1 cellular context compared by ENCODE assay signal in the genomic region with DNA sequence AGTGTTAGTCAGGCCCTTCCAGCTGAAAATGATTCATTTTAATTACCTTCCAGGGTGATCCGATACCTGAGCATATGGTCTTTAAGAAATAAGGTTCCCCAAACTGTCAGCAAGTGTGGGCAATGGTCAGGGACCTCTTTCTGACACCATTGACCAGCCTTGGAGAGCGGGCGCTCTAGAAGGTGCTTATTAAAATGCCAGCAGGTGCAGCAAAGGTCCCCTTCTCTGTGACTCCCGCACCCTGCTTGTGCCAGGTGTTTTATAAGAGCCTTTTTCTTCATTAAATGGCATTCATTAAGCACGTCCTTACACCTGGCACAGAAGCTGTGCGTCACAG.
TF ChIP-seq lines count a peak whose summit lies in the region.

No MANE protein-coding gene starts in this region.

TF ChIP-seq in SK-N-SH, 30 proteins besides CTCF, POLR2A, EP300 and RAD21 (continued from another document):
- TF ChIP-seq, protein P1, sequence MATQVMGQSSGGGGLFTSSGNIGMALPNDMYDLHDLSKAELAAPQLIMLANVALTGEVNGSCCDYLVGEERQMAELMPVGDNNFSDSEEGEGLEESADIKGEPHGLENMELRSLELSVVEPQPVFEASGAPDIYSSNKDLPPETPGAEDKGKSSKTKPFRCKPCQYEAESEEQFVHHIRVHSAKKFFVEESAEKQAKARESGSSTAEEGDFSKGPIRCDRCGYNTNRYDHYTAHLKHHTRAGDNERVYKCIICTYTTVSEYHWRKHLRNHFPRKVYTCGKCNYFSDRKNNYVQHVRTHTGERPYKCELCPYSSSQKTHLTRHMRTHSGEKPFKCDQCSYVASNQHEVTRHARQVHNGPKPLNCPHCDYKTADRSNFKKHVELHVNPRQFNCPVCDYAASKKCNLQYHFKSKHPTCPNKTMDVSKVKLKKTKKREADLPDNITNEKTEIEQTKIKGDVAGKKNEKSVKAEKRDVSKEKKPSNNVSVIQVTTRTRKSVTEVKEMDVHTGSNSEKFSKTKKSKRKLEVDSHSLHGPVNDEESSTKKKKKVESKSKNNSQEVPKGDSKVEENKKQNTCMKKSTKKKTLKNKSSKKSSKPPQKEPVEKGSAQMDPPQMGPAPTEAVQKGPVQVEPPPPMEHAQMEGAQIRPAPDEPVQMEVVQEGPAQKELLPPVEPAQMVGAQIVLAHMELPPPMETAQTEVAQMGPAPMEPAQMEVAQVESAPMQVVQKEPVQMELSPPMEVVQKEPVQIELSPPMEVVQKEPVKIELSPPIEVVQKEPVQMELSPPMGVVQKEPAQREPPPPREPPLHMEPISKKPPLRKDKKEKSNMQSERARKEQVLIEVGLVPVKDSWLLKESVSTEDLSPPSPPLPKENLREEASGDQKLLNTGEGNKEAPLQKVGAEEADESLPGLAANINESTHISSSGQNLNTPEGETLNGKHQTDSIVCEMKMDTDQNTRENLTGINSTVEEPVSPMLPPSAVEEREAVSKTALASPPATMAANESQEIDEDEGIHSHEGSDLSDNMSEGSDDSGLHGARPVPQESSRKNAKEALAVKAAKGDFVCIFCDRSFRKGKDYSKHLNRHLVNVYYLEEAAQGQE (IDR thresholded peaks at IDR 0.05; ENCODE audit: low read depth, low read length), result no peak
- TF ChIP-seq USF1 (IDR thresholded peaks at IDR 0.05; ENCODE audit: borderline replicate concordance, low read depth), result no peak
